In genomic region chr19:31678421-31678820, GRCh38 we compare ENCODE assay signal across 22 cellular contexts.
"Had no signal": no experiment of that assay in that cellular context is flagged by ENCODE, and none has a peak within 500 bp of the region (broad histone marks: within the 10 kb centered on the region; RNA-seq: fewer than 3 reads in every experiment).

No MANE protein-coding gene starts in this region.

- H3K79me2 ChIP-seq: parathyroid adenoma had no signal

- H2AFZ ChIP-seq: neural progenitor cell, parathyroid adenoma had no signal

- H3K36me3 ChIP-seq: colonic mucosa, gastrocnemius medialis, neural progenitor cell, prostate gland, right atrium auricular region, thoracic aorta, tibial nerve, upper lobe of left lung, uterus had no signal

- ATAC-seq: esophagus mucosa; gastrocnemius medialis; left lobe of liver; mucosa of descending colon; naive thymus-derived CD4-positive, alpha-beta T cell; sciatic nerve; stimulated activated naive B cell treated with anti-CD40 and anti-IgM and Interleukin-4, amounts not matched to agents 10 μg/mL and 1 μg/mL and 100 μg/mL, for 72 hours had no signal

- DNase-seq: colonic mucosa; effector CD8-positive, alpha-beta T cell; endodermal cell; gastrocnemius medialis; kidney; mucosa of descending colon; naive thymus-derived CD4-positive, alpha-beta T cell; stimulated activated CD4-positive, alpha-beta T cell treated with anti-CD3 and anti-CD28 coated beads, Interleukin-4, amount 100 ng/mL, for 4 hours; stimulated activated naive B cell treated with anti-CD40 and anti-IgM and Interleukin-4, amounts not matched to agents 10 μg/mL and 1 μg/mL and 100 μg/mL, for 72 hours; upper lobe of left lung; uterus had no signal

- H3K27me3 ChIP-seq: colonic mucosa, gastrocnemius medialis, neural progenitor cell, right atrium auricular region, tibial nerve, upper lobe of left lung, uterus had no signal

- H3K27ac ChIP-seq: colonic mucosa, epithelial cell of prostate, gastrocnemius medialis, neural progenitor cell, parathyroid adenoma, prostate gland, right atrium auricular region, thoracic aorta, tibial nerve, upper lobe of left lung, uterus had no signal

- H3K9me3 ChIP-seq: colonic mucosa, gastrocnemius medialis, mucosa of descending colon, prostate gland, right atrium auricular region, thoracic aorta, tibial nerve, upper lobe of left lung, uterus had no signal

- H3K9ac ChIP-seq: neural progenitor cell, parathyroid adenoma had no signal

- H3K4me3 ChIP-seq: colonic mucosa, gastrocnemius medialis, lung, mucosa of descending colon, neural progenitor cell, prostate gland, right atrium auricular region, thoracic aorta, tibial nerve, upper lobe of left lung, uterus had no signal

- H3K4me1 ChIP-seq: colonic mucosa, gastrocnemius medialis, neural progenitor cell, parathyroid adenoma, right atrium auricular region, tibial nerve, upper lobe of left lung, uterus had no signal

- H3K4me2 ChIP-seq: neural progenitor cell had no signal
